Comparison of ENCODE assay signal across 12 cellular contexts in genomic region chr12:65491-66063, GRCh38. TPM values are rescaled to one million over a fixed set of nuclear protein-coding genes. Genes with fewer than 3 reads are reported as not detected.
DNase-seq lines count a peak whose midpoint lies in the region; FAIRE-seq and TF ChIP-seq lines count a peak whose summit lies in the region.
"Not testable (repeated sequence)": the region's sequence is repeated elsewhere in the genome, so short reads cannot be mapped to it uniquely, and the experiment has no call there.
"Had no signal": no experiment of that assay in that cellular context is flagged by ENCODE, and none has a peak within 500 bp of the region (broad histone marks: within the 10 kb centered on the region; RNA-seq: fewer than 3 reads in every experiment).

No MANE protein-coding gene starts in this region.

- not testable (repeated sequence) for H3F3A ChIP-seq in neural progenitor cell (ENCODE audit: low read depth)

- intact Hi-C loops in mammary epithelial cell (cut with micrococcal nuclease): not testable (repeated sequence)

- H3K4me1 ChIP-seq in mammary epithelial cell (ENCODE audit: insufficient read depth, low read length); iPS-18a (ENCODE audit: control insufficient read depth, low read depth, low read length); neural progenitor cell: not testable (repeated sequence)

- H3K36me3 Mint-ChIP-seq in neural progenitor cell: not testable (repeated sequence)

- not testable (repeated sequence) for DNase-seq in D721Med (ENCODE audit: insufficient read length, low spot score); neural progenitor cell (ENCODE audit: low spot score)
- DNase-seq in HCEC 1CT (peak; percentile 89), NCI-H226 (peak; percentile 73), mammary epithelial cell (peak; percentile 42), epithelial cell of proximal tubule (ENCODE audit: low read depth) (peak; percentile 52)

- not testable (repeated sequence) for H3K9me3 ChIP-seq in mammary epithelial cell (replicated peaks; ENCODE audit: insufficient read depth, low read length); iPS-18a (ENCODE audit: control insufficient read depth, low read depth, low read length); neural progenitor cell (ENCODE audit: low read depth)

- H3K4me2 ChIP-seq in mammary epithelial cell (ENCODE audit: insufficient read depth, low read depth, low read length): not testable (repeated sequence)
- H3K4me2 ChIP-seq in neural progenitor cell: peak overlapping the region; percentile 69

- peak; percentile 58 for FAIRE-seq in D721Med (lab: Jason Lieb, UNC)

- not testable (repeated sequence) for TF ChIP-seq CTCF in D721Med (IDR thresholded peaks at IDR 0.05; ENCODE audit: insufficient read depth, missing control alignments); mammary epithelial cell (conservative IDR thresholded peaks at IDR 0.05 in 1 of 2, IDR thresholded peaks at IDR 0.05 in 1 of 2; ENCODE audit: extremely low read depth in 1 of 2, insufficient read depth in 1 of 2, low read depth in 1 of 2, low read length in 2 of 2); epithelial cell of proximal tubule (conservative IDR thresholded peaks at IDR 0.05; ENCODE audit: low read depth, low read length); neural progenitor cell (IDR thresholded peaks at IDR 0.05)

- CTCF ChIA-PET in mammary epithelial cell (lab: Charles Lee; ENCODE audit: low non-redundant PET): not testable (repeated sequence)

- dilution Hi-C loops in mammary epithelial cell (cut with HindIII; ENCODE audit: low sequenced_read_pairs): not testable (repeated sequence)

- not testable (repeated sequence) for H3K4me1 Mint-ChIP-seq in neural progenitor cell

- peaks cover 26% of the 10 kb centered on the region for H3K27me3 Mint-ChIP-seq in neural progenitor cell (ENCODE audit: insufficient read depth, low read depth)

- H4K20me1 ChIP-seq in mammary epithelial cell (ENCODE audit: insufficient read depth, low read length); neural progenitor cell (ENCODE audit: low read depth): not testable (repeated sequence)

- H3K79me2 ChIP-seq in mammary epithelial cell (ENCODE audit: insufficient read depth, low read length); neural progenitor cell (ENCODE audit: low read depth): not testable (repeated sequence)

- not testable (repeated sequence) for H3K27ac Mint-ChIP-seq in neural progenitor cell

- H2AFZ ChIP-seq in mammary epithelial cell (ENCODE audit: low read depth, low read length); neural progenitor cell (replicated peaks): not testable (repeated sequence)

- in situ Hi-C loops in mammary epithelial cell (cut with MboI; ENCODE audit: low sequenced_read_pairs in 2 of 2): not testable (repeated sequence)

- BruUV-seq in mammary epithelial cell (replicated peaks; lab: Mats Ljungman, UMichigan): not testable (repeated sequence)

- not testable (repeated sequence) for H3K4me3 ChIP-seq in mammary epithelial cell (replicated peaks in 1 of 3; ENCODE audit: insufficient read depth in 1 of 3, low read depth in 2 of 3, low read length in 3 of 3); epithelial cell of proximal tubule (ENCODE audit: low read depth, low read length)
- H3K4me3 ChIP-seq in iPS-18a (ENCODE audit: low read length) (peak overlapping the region; percentile 13), neural progenitor cell (peak overlapping the region; percentile 43)

- not testable (repeated sequence) for H3K9me3 Mint-ChIP-seq in neural progenitor cell

- not testable (repeated sequence) for H3K4me3 Mint-ChIP-seq in neural progenitor cell

- WGBS in mammary epithelial cell (ENCODE audit: low coverage, missing lambda C conversion rate): 39% methylated on average over 4 of the region's 4 CpGs

- H3K36me3 ChIP-seq in mammary epithelial cell (ENCODE audit: insufficient read depth, low read length); iPS-18a (ENCODE audit: control insufficient read depth, low read depth, low read length); neural progenitor cell: not testable (repeated sequence)

- not testable (repeated sequence) for H3K27ac ChIP-seq in mammary epithelial cell (ENCODE audit: insufficient read depth, low read depth, low read length); iPS-18a (ENCODE audit: low read length); neural progenitor cell

- not testable (repeated sequence) for H3K27me3 ChIP-seq in mammary epithelial cell (ENCODE audit: insufficient read depth, low read length)
- H3K27me3 ChIP-seq in iPS-18a (ENCODE audit: control insufficient read depth, insufficient read depth, low read length): peaks cover 33% of the 10 kb centered on the region
- H3K27me3 ChIP-seq in neural progenitor cell: peaks cover 53% of the 10 kb centered on the region

- H3K9ac ChIP-seq in mammary epithelial cell (ENCODE audit: insufficient read depth, low read length); iPS-18a (ENCODE audit: low read length); neural progenitor cell: not testable (repeated sequence)

RNA-seq across cellular contexts. Expression of gene IQSEC3, which starts 1.0 kb away (rescaled TPM):
- total RNA-seq in mammary epithelial cell (not detected), epithelial cell of proximal tubule (0.22 and 1.3 TPM in 2 replicates), neural progenitor cell (ENCODE audit: low replicate concordance) (0.09 and 1.0 TPM in 2 replicates)
- not detected for polyA plus RNA-seq in mammary epithelial cell
- not detected for polyA minus RNA-seq in mammary epithelial cell
- total RNA-seq: G401, HT1080, MCF 10A, OCI-LY7, SJCRH30 had no signal
